Comparison of ENCODE assay signal across 30 cellular contexts in the genomic region with DNA sequence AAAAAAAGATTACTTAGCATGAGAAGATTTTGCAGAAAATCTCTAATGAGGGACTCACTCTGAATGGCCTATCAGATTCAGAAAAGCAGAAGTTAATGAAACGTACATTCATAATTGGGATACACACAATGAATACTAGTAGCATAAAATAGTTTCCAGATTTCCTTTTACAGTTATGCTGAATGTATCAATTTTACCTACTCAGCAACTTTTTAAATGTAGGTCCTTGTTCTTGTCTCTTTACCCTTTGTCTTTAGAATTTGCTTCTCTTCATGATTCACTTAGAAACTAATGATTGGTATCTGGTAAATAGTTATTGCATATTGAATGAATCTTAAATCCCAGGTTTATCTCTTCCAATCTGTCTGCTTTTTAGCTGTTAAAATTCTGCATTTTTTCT.
"Had no signal": no experiment of that assay in that cellular context is flagged by ENCODE, and none has a peak within 500 bp of the region (broad histone marks: within the 10 kb centered on the region; RNA-seq: fewer than 3 reads in every experiment).

No MANE protein-coding gene starts in this region.

- H3K79me2 ChIP-seq: hepatocyte had no signal

- DNase-seq: activated B cell treated with CpG ODN at 0.5 μM for 24 hours; activated CD4-positive, alpha-beta T cell treated with anti-CD3 and anti-CD28 coated beads for 48 hours; activated CD4-positive, alpha-beta T cell treated with anti-CD3 and anti-CD28 coated beads, Interleukin-2, amount 50 U/mL, for 1 hour; activated CD4-positive, alpha-beta T cell treated with anti-CD3 and anti-CD28 coated beads, Interleukin-2, amount 50 U/mL, for 48 hours; activated CD8-positive, alpha-beta memory T cell treated with anti-CD3 and anti-CD28 coated beads for 24 hours; activated CD8-positive, alpha-beta T cell treated with anti-CD3 and anti-CD28 coated beads for 36 hours; activated effector memory CD4-positive, alpha-beta T cell treated with anti-CD3 and anti-CD28 coated beads, Interleukin-2, amount 50 U/mL, for 16 hours; activated naive CD4-positive, alpha-beta T cell treated with anti-CD3 and anti-CD28 coated beads for 36 hours; activated naive CD8-positive, alpha-beta T cell treated with anti-CD3 and anti-CD28 coated beads for 36 hours; activated naive CD8-positive, alpha-beta T cell treated with anti-CD3 and anti-CD28 coated beads, Interleukin-2, amount 50 U/mL, for 24 hours; activated T-cell treated with anti-CD3 and anti-CD28 coated beads, Interleukin-2, amount 50 U/mL, for 48 hours; adrenal gland; central memory CD4-positive, alpha-beta T cell; cerebellar nuclear complex; colonic mucosa; effector CD8-positive, alpha-beta T cell; esophagus squamous epithelium; foreskin melanocyte; heart right ventricle; T-helper 2 cell; WERI-Rb-1 had no signal

- ATAC-seq: activated CD4-positive, CD25-positive, alpha-beta regulatory T cell treated with anti-CD3 and anti-CD28 coated beads, Interleukin-2, amount 50 U/mL, for 24 hours; activated CD8-positive, alpha-beta T cell treated with anti-CD3 and anti-CD28 coated beads for 36 hours; activated naive CD8-positive, alpha-beta T cell treated with anti-CD3 and anti-CD28 coated beads, Interleukin-2, amount 50 U/mL, for 24 hours; gastroesophageal sphincter; heart right ventricle had no signal

- H3K36me3 ChIP-seq: adrenal gland, ascending aorta, breast epithelium, cardiac muscle cell, colonic mucosa, esophagus squamous epithelium, gastroesophageal sphincter, heart right ventricle, WERI-Rb-1 had no signal

- H3K4me3 ChIP-seq: adrenal gland, ascending aorta, breast epithelium, cardiac muscle cell, colonic mucosa, esophagus squamous epithelium, gastroesophageal sphincter, heart right ventricle, hepatocyte had no signal

- H3K4me1 ChIP-seq: adrenal gland, ascending aorta, breast epithelium, colonic mucosa, esophagus squamous epithelium, gastroesophageal sphincter, heart right ventricle had no signal

- H3K4me2 ChIP-seq: hepatocyte had no signal

- H3K9me3 ChIP-seq: adrenal gland, ascending aorta, breast epithelium, colonic mucosa, esophagus squamous epithelium, gastroesophageal sphincter, heart right ventricle had no signal

- FAIRE-seq: endometrium, endothelial cell of umbilical vein had no signal

- H3K27me3 ChIP-seq: adrenal gland, ascending aorta, breast epithelium, cardiac muscle cell, colonic mucosa, esophagus squamous epithelium, gastroesophageal sphincter, heart right ventricle, hepatocyte had no signal

- H2AFZ ChIP-seq: hepatocyte had no signal

- H3K27ac ChIP-seq: adrenal gland, ascending aorta, breast epithelium, cardiac muscle cell, colonic mucosa, epithelial cell of prostate, esophagus squamous epithelium, gastroesophageal sphincter, heart right ventricle, hepatocyte, WERI-Rb-1 had no signal
